8 cellular contexts compared by ENCODE assay signal in the genomic region with DNA sequence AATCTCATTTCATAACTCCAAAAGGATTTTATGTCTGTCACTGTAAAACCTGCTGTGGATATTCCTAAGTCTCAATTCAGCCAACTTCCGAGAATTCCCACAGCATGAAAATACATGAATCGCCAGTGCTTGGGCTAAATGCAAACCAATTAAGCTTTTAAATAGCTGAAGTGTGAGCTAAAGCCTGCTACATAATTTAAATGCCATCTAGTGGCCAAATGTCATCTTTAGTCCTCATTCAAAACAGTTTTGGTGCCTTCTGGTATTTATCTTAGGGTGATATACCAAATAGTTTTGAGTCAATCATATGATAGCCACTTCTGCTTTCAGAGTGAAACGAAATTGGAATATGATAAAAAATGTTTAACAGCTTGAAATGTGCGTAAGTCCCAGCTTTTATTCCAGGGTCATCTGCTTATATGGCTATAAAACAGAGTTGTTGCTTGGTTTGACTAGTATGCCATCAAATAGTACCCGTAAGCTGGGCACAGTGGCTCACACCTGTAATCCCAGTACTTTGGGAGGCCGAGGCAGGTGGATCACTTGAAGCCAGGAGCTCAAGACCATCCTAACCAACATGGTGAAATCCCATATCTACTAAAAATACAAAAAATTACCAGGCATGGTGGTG. TPM values are rescaled to one million over a fixed set of nuclear protein-coding genes. Genes with fewer than 3 reads are reported as not detected.
DNase-seq lines count a peak whose midpoint lies in the region; ATAC-seq and TF ChIP-seq lines count a peak whose summit lies in the region.

No MANE protein-coding gene starts in this region.

- H3K4me3 ChIP-seq in astrocyte of the cerebellum (ENCODE audit: low read depth, low read length): no peak overlapping the region
- H3K4me3 ChIP-seq in tibial nerve: no peak overlapping the region

- H3K4me3 Mint-ChIP-seq in activated CD8-positive, alpha-beta memory T cell treated with anti-CD3 and anti-CD28 coated beads, Interleukin-2, amount 10 ng/mL, durations not matched to agents 7 days and 5 days: no peak overlapping the region
- H3K4me3 Mint-ChIP-seq in immature natural killer cell: no peak overlapping the region

- H3K27ac Mint-ChIP-seq in activated CD8-positive, alpha-beta memory T cell treated with anti-CD3 and anti-CD28 coated beads, Interleukin-2, amount 10 ng/mL, durations not matched to agents 7 days and 5 days: no peak overlapping the region
- H3K27ac Mint-ChIP-seq in immature natural killer cell: no peak overlapping the region

- WGBS in tibial nerve, 2 donors: 41 to 46% methylated on average over 6 of the region's 6 CpGs

- peaks cover 0 to 24% (median 0%) of the 10 kb centered on the region in 4 donors for H3K4me1 ChIP-seq in tibial nerve

- TF ChIP-seq CTCF in astrocyte of the cerebellum (IDR thresholded peaks at IDR 0.05; ENCODE audit: low read depth, low read length, missing control alignments): peak; percentile 47
- peak; percentile 40 to 64 (median 55) for TF ChIP-seq CTCF in tibial nerve (IDR thresholded peaks at IDR 0.05)

- no peaks in the 10 kb centered on the region for H3K4me1 Mint-ChIP-seq in activated CD8-positive, alpha-beta memory T cell treated with anti-CD3 and anti-CD28 coated beads, Interleukin-2, amount 10 ng/mL, durations not matched to agents 7 days and 5 days
- no peaks in the 10 kb centered on the region for H3K4me1 Mint-ChIP-seq in immature natural killer cell

- no peaks in the 10 kb centered on the region for H3K27me3 Mint-ChIP-seq in activated CD8-positive, alpha-beta memory T cell treated with anti-CD3 and anti-CD28 coated beads, Interleukin-2, amount 10 ng/mL, durations not matched to agents 7 days and 5 days
- H3K27me3 Mint-ChIP-seq in immature natural killer cell (ENCODE audit: low read depth in 3 of 3): peaks cover 0 to 6% (median 3%) of the 10 kb centered on the region in 3 donors

- H3K36me3 Mint-ChIP-seq in activated CD8-positive, alpha-beta memory T cell treated with anti-CD3 and anti-CD28 coated beads, Interleukin-2, amount 10 ng/mL, durations not matched to agents 7 days and 5 days: no peaks in the 10 kb centered on the region
- peaks cover 3 to 5% (median 4%) of the 10 kb centered on the region in 3 donors for H3K36me3 Mint-ChIP-seq in immature natural killer cell

- peak; percentile 49 for ATAC-seq in activated CD8-positive, alpha-beta memory T cell treated with anti-CD3 and anti-CD28 coated beads, Interleukin-2, amount 10 ng/mL, durations not matched to agents 7 days and 5 days
- ATAC-seq in HG02852 (IDR thresholded peaks at IDR 0.05; ENCODE audit: unreplicated experiment) (peak; percentile 60), HG03457 (IDR thresholded peaks at IDR 0.05; ENCODE audit: unreplicated experiment) (no peak)

- H3K9me3 ChIP-seq in tibial nerve: no peaks in the 10 kb centered on the region

- no peaks in the 10 kb centered on the region for H3K36me3 ChIP-seq in tibial nerve

- TF ChIP-seq EP300 in tibial nerve (IDR thresholded peaks at IDR 0.05): no peak

- TF ChIP-seq POLR2A in tibial nerve (IDR thresholded peaks at IDR 0.05): no peak

- in situ Hi-C loops in astrocyte of the cerebellum (cut with HindIII; ENCODE audit: low sequenced_read_pairs): loop anchor here (5.0 kb wide), 1 partner anchor 296 kb away; no protein-coding TSS in a partner anchor

- H3K27ac ChIP-seq in tibial nerve: peak overlapping the region in 1 of 4 donors; percentile 22

- H3K9me3 Mint-ChIP-seq in activated CD8-positive, alpha-beta memory T cell treated with anti-CD3 and anti-CD28 coated beads, Interleukin-2, amount 10 ng/mL, durations not matched to agents 7 days and 5 days (ENCODE audit: low read depth): no peaks in the 10 kb centered on the region
- H3K9me3 Mint-ChIP-seq in immature natural killer cell: peaks cover 4 to 8% (median 7%) of the 10 kb centered on the region in 6 donors

- no peaks in the 10 kb centered on the region for H3K27me3 ChIP-seq in tibial nerve

- DNase-seq in activated CD8-positive, alpha-beta memory T cell treated with anti-CD3 and anti-CD28 coated beads, Interleukin-2, amount 10 ng/mL, durations not matched to agents 7 days and 5 days: no peak
- no peak for DNase-seq in activated CD8-positive, alpha-beta memory T cell treated with anti-CD3 and anti-CD28 coated beads, Interleukin-2, amount 50 U/mL, for 48 hours
- peak; percentile 11 for DNase-seq in NCI-H2171 (lab: John Stamatoyannopoulos, UW)
- DNase-seq in astrocyte of the cerebellum (ENCODE audit: low read depth): peak; percentile 44
- peak; percentile 4 to 9 (median 4) for DNase-seq in immature natural killer cell
- DNase-seq in tibial nerve (ENCODE audit: low spot score in 2 of 2): no peak

- CTCF ChIA-PET in activated CD8-positive, alpha-beta memory T cell treated with anti-CD3 and anti-CD28 coated beads, Interleukin-2, amount 10 ng/mL, durations not matched to agents 7 days and 5 days (lab: Charles Lee): interaction anchor here (0.7 to 1.7 kb wide), 18 partner anchors 11 to 1158 kb away, joined by 3 to 10 read pairs (median 4); no protein-coding TSS in a partner anchor

RNA-seq across cellular contexts. Expression of a gene that starts 41.8 kb away (rescaled TPM):
- 100 to 1,000 TPM; 166 to 254 TPM for total RNA-seq in activated CD8-positive, alpha-beta memory T cell treated with anti-CD3 and anti-CD28 coated beads, Interleukin-2, amount 10 ng/mL, durations not matched to agents 7 days and 5 days
- polyA plus RNA-seq in immature natural killer cell: 10 to 100 TPM; 35.3 to 87.6 (median 44.2) TPM
- total RNA-seq in tibial nerve: 100 to 1,000 TPM; 176 to 239 (median 239) TPM

Comparison
In these comparisons a context has a peak if more than half of its experiments do, and no peak if none do; other contexts are left out.
1. DNase-seq: peak in NCI-H2171 (single experiment), astrocyte of the cerebellum (single experiment) and immature natural killer cell (3 of 3); none in activated CD8-positive, alpha-beta memory T cell treated with anti-CD3 and anti-CD28 coated beads, Interleukin-2, amount 10 ng/mL, durations not matched to agents 7 days and 5 days (single experiment), activated CD8-positive, alpha-beta memory T cell treated with anti-CD3 and anti-CD28 coated beads, Interleukin-2, amount 50 U/mL, for 48 hours (single experiment) and tibial nerve (0 of 2).